31 cellular contexts compared by ENCODE assay signal in the genomic region with DNA sequence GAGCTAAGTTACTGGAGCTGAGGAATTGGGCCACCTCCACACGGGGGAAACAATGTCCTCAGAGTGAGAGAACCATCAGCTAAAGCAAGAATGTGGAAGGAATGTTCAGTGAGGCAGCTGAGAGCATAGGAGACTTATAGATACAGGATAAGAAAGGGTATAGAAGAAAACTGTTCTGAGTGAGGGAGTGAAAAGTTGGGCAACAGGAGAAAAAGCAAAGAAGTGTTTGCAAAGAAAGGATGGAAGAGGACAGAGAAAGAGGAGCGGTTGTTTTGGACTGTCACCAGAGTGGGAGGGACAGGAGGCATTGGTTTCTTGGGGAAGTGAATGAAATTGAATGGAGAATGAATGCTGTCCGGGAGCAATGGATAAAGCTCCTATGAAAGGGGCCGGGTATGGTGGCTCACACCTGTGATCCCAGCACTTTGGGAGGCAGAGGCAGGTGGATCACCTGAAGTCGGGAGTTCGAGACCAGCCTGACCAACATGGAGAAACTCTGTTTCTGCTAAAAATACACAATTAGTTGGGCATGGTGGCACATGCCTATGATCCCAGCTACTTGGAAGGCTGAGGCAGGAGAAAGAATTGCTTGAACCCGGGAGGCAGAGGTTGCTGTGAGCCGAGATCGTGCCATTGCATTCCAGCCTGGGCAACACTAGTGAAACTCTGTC.
"Had no signal": no experiment of that assay in that cellular context is flagged by ENCODE, and none has a peak within 500 bp of the region (broad histone marks: within the 10 kb centered on the region; RNA-seq: fewer than 3 reads in every experiment).

No MANE protein-coding gene starts in this region.

- H3K4me1 ChIP-seq: ascending aorta, breast epithelium, colonic mucosa had no signal

- ATAC-seq: activated CD4-positive, alpha-beta T cell treated with anti-CD3 and anti-CD28 coated beads for 36 hours; activated naive CD4-positive, alpha-beta T cell treated with anti-CD3 and anti-CD28 coated beads, Interleukin-2, amount 50 U/mL, for 72 hours; activated T-cell treated with anti-CD3 and anti-CD28 coated beads, Interleukin-2, amount 50 U/mL, for 72 hours; esophagus mucosa; T-helper 17 cell had no signal

- FAIRE-seq: frontal cortex had no signal

- H3K27me3 Mint-ChIP-seq: activated naive CD4-positive, alpha-beta T cell treated with anti-CD3 and anti-CD28 coated beads, Interleukin-2, amount 10 ng/mL, durations not matched to agents 7 days and 5 days had no signal

- DNase-seq: activated CD4-positive, alpha-beta memory T cell treated with anti-CD3 and anti-CD28 coated beads for 36 hours; activated CD4-positive, alpha-beta T cell treated with anti-CD3 and anti-CD28 coated beads for 36 hours; activated CD4-positive, alpha-beta T cell treated with anti-CD3 and anti-CD28 coated beads, Interleukin-2, amount 10 ng/mL, durations not matched to agents 24 days and 14 days; activated CD4-positive, CD25-positive, alpha-beta regulatory T cell; activated CD4-positive, CD25-positive, alpha-beta regulatory T cell treated with anti-CD3 and anti-CD28 coated beads, Interleukin-2, amount 50 U/mL, for 72 hours; activated CD8-positive, alpha-beta memory T cell treated with anti-CD3 and anti-CD28 coated beads, Interleukin-2, amount 50 U/mL, for 48 hours; activated gamma-delta T cell; activated naive CD4-positive, alpha-beta T cell; activated naive CD4-positive, alpha-beta T cell treated with anti-CD3 and anti-CD28 coated beads, Interleukin-2, amount 10 ng/mL, durations not matched to agents 7 days and 5 days; activated naive CD8-positive, alpha-beta T cell treated with anti-CD3 and anti-CD28 coated beads, Interleukin-2, amount 10 ng/mL, durations not matched to agents 7 days and 5 days; activated T-cell treated with anti-CD3 and anti-CD28 coated beads for 4 hours; activated T-cell treated with anti-CD3 and anti-CD28 coated beads, Interleukin-2, amount 50 U/mL, for 24 hours; activated T-cell treated with anti-CD3 and anti-CD28 coated beads, Interleukin-2, amount 50 U/mL, for 72 hours; central memory CD4-positive, alpha-beta T cell; cerebellar nuclear complex; colonic mucosa; effector memory CD4-positive, alpha-beta T cell; endodermal cell; foreskin fibroblast; T-helper 1 cell; T-helper 17 cell; T1000; WERI-Rb-1 had no signal

- H3K27ac ChIP-seq: ascending aorta, breast epithelium, cardiac muscle cell, colonic mucosa, WERI-Rb-1 had no signal

- H3K36me3 ChIP-seq: ascending aorta, breast epithelium, cardiac muscle cell, colonic mucosa, WERI-Rb-1 had no signal

- H3K4me3 Mint-ChIP-seq: activated CD4-positive, alpha-beta memory T cell treated with anti-CD3 and anti-CD28 coated beads for 36 hours; activated CD4-positive, alpha-beta T cell treated with anti-CD3 and anti-CD28 coated beads for 36 hours; activated CD4-positive, alpha-beta T cell treated with anti-CD3 and anti-CD28 coated beads, Interleukin-2, amount 10 ng/mL, durations not matched to agents 24 days and 14 days; activated naive CD4-positive, alpha-beta T cell treated with anti-CD3 and anti-CD28 coated beads, Interleukin-2, amount 10 ng/mL, durations not matched to agents 7 days and 5 days; activated naive CD8-positive, alpha-beta T cell treated with anti-CD3 and anti-CD28 coated beads, Interleukin-2, amount 10 ng/mL, durations not matched to agents 7 days and 5 days; activated T-cell treated with anti-CD3 and anti-CD28 coated beads, Interleukin-2, amount 50 U/mL, for 24 hours; activated T-cell treated with anti-CD3 and anti-CD28 coated beads, Interleukin-2, amount 50 U/mL, for 72 hours; brain; endodermal cell; T-helper 17 cell; T-helper 2 cell treated with Interferon-gamma antibody and Interleukin-4, amounts not matched to agents 5 μg/mL and 100 μg/mL, for 36 hours had no signal

- H3K27ac Mint-ChIP-seq: activated CD4-positive, alpha-beta memory T cell treated with anti-CD3 and anti-CD28 coated beads for 36 hours; activated CD4-positive, alpha-beta T cell treated with anti-CD3 and anti-CD28 coated beads for 36 hours; activated CD4-positive, alpha-beta T cell treated with anti-CD3 and anti-CD28 coated beads, Interleukin-2, amount 10 ng/mL, durations not matched to agents 24 days and 14 days; activated naive CD4-positive, alpha-beta T cell treated with anti-CD3 and anti-CD28 coated beads, Interleukin-2, amount 10 ng/mL, durations not matched to agents 7 days and 5 days; activated naive CD4-positive, alpha-beta T cell treated with anti-CD3 and anti-CD28 coated beads, Interleukin-2, amount 50 U/mL, for 72 hours; activated naive CD8-positive, alpha-beta T cell treated with anti-CD3 and anti-CD28 coated beads, Interleukin-2, amount 10 ng/mL, durations not matched to agents 7 days and 5 days; activated T-cell treated with anti-CD3 and anti-CD28 coated beads, Interleukin-2, amount 50 U/mL, for 24 hours; activated T-cell treated with anti-CD3 and anti-CD28 coated beads, Interleukin-2, amount 50 U/mL, for 72 hours; brain; endodermal cell; T-helper 17 cell; T-helper 2 cell treated with Interferon-gamma antibody and Interleukin-4, amounts not matched to agents 5 μg/mL and 100 μg/mL, for 36 hours had no signal

- H3K36me3 Mint-ChIP-seq: activated CD4-positive, alpha-beta memory T cell treated with anti-CD3 and anti-CD28 coated beads for 36 hours; activated naive CD4-positive, alpha-beta T cell treated with anti-CD3 and anti-CD28 coated beads, Interleukin-2, amount 10 ng/mL, durations not matched to agents 7 days and 5 days; activated naive CD4-positive, alpha-beta T cell treated with anti-CD3 and anti-CD28 coated beads, Interleukin-2, amount 50 U/mL, for 72 hours; activated naive CD8-positive, alpha-beta T cell treated with anti-CD3 and anti-CD28 coated beads, Interleukin-2, amount 10 ng/mL, durations not matched to agents 7 days and 5 days; brain had no signal

- H3K27me3 ChIP-seq: ascending aorta, breast epithelium, cardiac muscle cell, colonic mucosa had no signal

- H3K9me3 Mint-ChIP-seq: activated CD4-positive, alpha-beta memory T cell treated with anti-CD3 and anti-CD28 coated beads for 36 hours; activated naive CD4-positive, alpha-beta T cell treated with anti-CD3 and anti-CD28 coated beads, Interleukin-2, amount 10 ng/mL, durations not matched to agents 7 days and 5 days; activated naive CD4-positive, alpha-beta T cell treated with anti-CD3 and anti-CD28 coated beads, Interleukin-2, amount 50 U/mL, for 72 hours; activated naive CD8-positive, alpha-beta T cell treated with anti-CD3 and anti-CD28 coated beads, Interleukin-2, amount 10 ng/mL, durations not matched to agents 7 days and 5 days; activated T-cell treated with anti-CD3 and anti-CD28 coated beads, Interleukin-2, amount 50 U/mL, for 24 hours; brain; endodermal cell; T-helper 2 cell treated with Interferon-gamma antibody and Interleukin-4, amounts not matched to agents 5 μg/mL and 100 μg/mL, for 36 hours had no signal

- H3K9me3 ChIP-seq: ascending aorta, breast epithelium, colonic mucosa had no signal

- H3K4me1 Mint-ChIP-seq: activated CD4-positive, alpha-beta T cell treated with anti-CD3 and anti-CD28 coated beads for 36 hours; activated naive CD4-positive, alpha-beta T cell treated with anti-CD3 and anti-CD28 coated beads, Interleukin-2, amount 10 ng/mL, durations not matched to agents 7 days and 5 days; brain had no signal

- H3K4me3 ChIP-seq: ascending aorta, breast epithelium, cardiac muscle cell, colonic mucosa had no signal
